1 cellular context compared by ENCODE assay signal in the genomic region with DNA sequence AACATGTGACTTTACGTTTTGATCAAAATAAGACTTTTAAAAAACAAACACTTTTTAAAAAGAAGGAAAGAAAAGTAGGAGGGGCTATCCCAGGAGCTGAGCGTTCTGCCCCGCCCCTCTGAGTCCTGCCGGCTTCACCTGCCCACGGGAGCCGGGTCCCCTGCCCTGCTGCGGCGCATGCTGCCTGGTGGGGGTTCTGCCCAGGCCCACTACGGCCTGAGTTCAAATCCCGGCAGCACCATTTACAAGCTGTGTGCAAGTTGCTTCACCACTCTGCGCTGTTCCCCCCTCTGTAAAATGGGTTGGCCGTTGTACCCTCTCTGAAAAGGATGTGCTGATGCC.
TF ChIP-seq lines count a peak whose summit lies in the region.

No MANE protein-coding gene starts in this region.

TF ChIP-seq in IMR-90, 13 proteins besides CTCF, POLR2A, EP300 and RAD21 (continued from another document):
- TF ChIP-seq, protein P1, sequence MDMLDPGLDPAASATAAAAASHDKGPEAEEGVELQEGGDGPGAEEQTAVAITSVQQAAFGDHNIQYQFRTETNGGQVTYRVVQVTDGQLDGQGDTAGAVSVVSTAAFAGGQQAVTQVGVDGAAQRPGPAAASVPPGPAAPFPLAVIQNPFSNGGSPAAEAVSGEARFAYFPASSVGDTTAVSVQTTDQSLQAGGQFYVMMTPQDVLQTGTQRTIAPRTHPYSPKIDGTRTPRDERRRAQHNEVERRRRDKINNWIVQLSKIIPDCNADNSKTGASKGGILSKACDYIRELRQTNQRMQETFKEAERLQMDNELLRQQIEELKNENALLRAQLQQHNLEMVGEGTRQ (IDR thresholded peaks at IDR 0.05; ENCODE audit: low read depth, low read length): no peak
- no peak for TF ChIP-seq RFX5 (IDR thresholded peaks at IDR 0.05; ENCODE audit: low read depth, low read length)
- TF ChIP-seq RCOR1 (IDR thresholded peaks at IDR 0.05; ENCODE audit: insufficient replicate concordance, low read length): no peak
- no peak for TF ChIP-seq MAFK (IDR thresholded peaks at IDR 0.05; ENCODE audit: low read depth, low read length)
- no peak for TF ChIP-seq CEBPB (IDR thresholded peaks at IDR 0.05; ENCODE audit: low read depth, low read length)
- no peak for TF ChIP-seq FOS (IDR thresholded peaks at IDR 0.05; ENCODE audit: low read depth, low read length)
- TF ChIP-seq CHD1 (IDR thresholded peaks at IDR 0.05; ENCODE audit: low read depth, low read length): no peak
TF ChIP-seq in IMR-90: peak in this region for 0.
